ENCODE assay signal across 8 cellular contexts in genomic region chr2:100606740-100607343, GRCh38. TPM values are rescaled to one million over a fixed set of nuclear protein-coding genes. Genes with fewer than 3 reads are reported as not detected.
A peak's percentile ranks its signal among the peaks of the same experiment; 100 is the strongest.
DNase-seq lines count a peak whose midpoint lies in the region; ATAC-seq and TF ChIP-seq lines count a peak whose summit lies in the region.

No MANE protein-coding gene starts in this region.

- ATAC-seq in GM18520 (IDR thresholded peaks at IDR 0.05; ENCODE audit: unreplicated experiment) (no peak), HG03139 (IDR thresholded peaks at IDR 0.05; ENCODE audit: unreplicated experiment) (no peak)

- peak overlapping the region; percentile 7 for H3K27ac Mint-ChIP-seq in glutamatergic neuron (ENCODE audit: unreplicated experiment)
- H3K27ac Mint-ChIP-seq in progenitor cell of endocrine pancreas, result peak overlapping the region; percentile 30

- H3K4me1 Mint-ChIP-seq in glutamatergic neuron (ENCODE audit: low read depth, unreplicated experiment) (no peaks in the 10 kb centered on the region), progenitor cell of endocrine pancreas (ENCODE audit: low read depth) (peaks cover 2% of the 10 kb centered on the region)

- H3K36me3 Mint-ChIP-seq in glutamatergic neuron (ENCODE audit: unreplicated experiment) (no peaks in the 10 kb centered on the region), progenitor cell of endocrine pancreas (ENCODE audit: insufficient read depth) (no peaks in the 10 kb centered on the region)

- peak; percentile 67 for DNase-seq in AG08396 (ENCODE audit: low spot score)
- DNase-seq in NCI-H2196 treated with DMSO at 0.1 percent for 48 hours (lab: John Stamatoyannopoulos, UW; ENCODE audit: unreplicated experiment), result peak; percentile 34
- peak; percentile 53 to 56 for DNase-seq in activated T-cell treated with anti-CD3 and anti-CD28 coated beads, Interleukin-2, amount 50 U/mL, for 48 hours
- DNase-seq in glutamatergic neuron, result peak; percentile 40
- no peak for DNase-seq in progenitor cell of endocrine pancreas (ENCODE audit: low spot score, unreplicated experiment)

- TF ChIP-seq CTCF in GM12873 (IDR thresholded peaks at IDR 0.05; ENCODE audit: insufficient read depth, low read depth, low read length, missing control alignments), result peak; percentile 84
- peak; percentile 92 for TF ChIP-seq CTCF in glutamatergic neuron (IDR thresholded peaks at IDR 0.05; ENCODE audit: partially characterized antibody, unreplicated experiment)
- TF ChIP-seq CTCF in progenitor cell of endocrine pancreas (IDR thresholded peaks at IDR 0.05; ENCODE audit: unreplicated experiment), result peak; percentile 83

- H3K27me3 Mint-ChIP-seq in glutamatergic neuron (ENCODE audit: unreplicated experiment) (no peaks in the 10 kb centered on the region), progenitor cell of endocrine pancreas (peaks cover 3% of the 10 kb centered on the region)

- H3K9me3 Mint-ChIP-seq in glutamatergic neuron (ENCODE audit: unreplicated experiment) (no peaks in the 10 kb centered on the region), progenitor cell of endocrine pancreas (ENCODE audit: low read depth) (no peaks in the 10 kb centered on the region)

- H3K4me3 Mint-ChIP-seq in glutamatergic neuron (ENCODE audit: unreplicated experiment) (no peak overlapping the region), progenitor cell of endocrine pancreas (ENCODE audit: low read depth) (no peak overlapping the region)

RNA-seq across cellular contexts. Expression of gene PDCL3, which starts 44.0 kb away (rescaled TPM):
- total RNA-seq in glutamatergic neuron (ENCODE audit: unreplicated experiment), result 24.9 TPM
- total RNA-seq in progenitor cell of endocrine pancreas, result 36.8 and 37.1 TPM in 2 replicates
